In the genomic region with DNA sequence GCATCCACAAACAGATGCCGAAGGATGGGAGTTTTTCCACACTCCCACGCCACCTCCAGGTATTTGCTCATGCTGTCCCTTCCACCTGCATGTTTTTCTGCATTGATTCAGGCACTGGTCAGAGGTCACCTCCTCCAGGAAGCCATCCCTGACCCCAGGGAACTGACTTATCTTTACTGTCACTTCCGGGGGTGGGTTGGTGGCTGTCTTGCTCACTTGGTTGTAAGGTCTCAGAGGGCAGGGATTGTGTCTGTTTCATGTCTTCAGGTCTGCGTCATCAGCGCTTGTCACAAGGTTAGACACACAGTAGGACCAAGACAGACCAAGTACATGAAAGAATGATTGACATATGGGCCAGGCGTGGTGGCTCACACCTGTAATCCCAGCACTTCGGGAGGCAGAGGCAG, we compare ENCODE assay signal across 2 cellular contexts.
TF ChIP-seq lines count a peak whose summit lies in the region.

No MANE protein-coding gene starts in this region.

TF ChIP-seq in HCT116, 20 proteins besides CTCF, POLR2A, EP300 and RAD21:
- no peak for TF ChIP-seq YY1 (IDR thresholded peaks at IDR 0.05; ENCODE audit: extremely low read depth, insufficient replicate concordance, low read depth, low read length)
- no peak for TF ChIP-seq SRF (IDR thresholded peaks at IDR 0.05; ENCODE audit: low read depth)
- no peak for TF ChIP-seq ELF1 (IDR thresholded peaks at IDR 0.05; ENCODE audit: borderline replicate concordance, low read depth)

TF ChIP-seq in H1, 55 proteins besides CTCF, POLR2A, EP300 and RAD21:
- TF ChIP-seq KDM4A (IDR thresholded peaks at IDR 0.05; ENCODE audit: low read depth, low read length, severe bottlenecking) (no peak), SAP30 (IDR thresholded peaks at IDR 0.05; ENCODE audit: insufficient read depth, insufficient replicate concordance, low read length) (no peak), TAF1 (IDR thresholded peaks at IDR 0.05; ENCODE audit: low read depth, low read length) (no peak), CBX5 (IDR thresholded peaks at IDR 0.05; ENCODE audit: low read depth, low read length) (no peak), CBX8 (IDR thresholded peaks at IDR 0.05; ENCODE audit: borderline replicate concordance, low read depth, low read length) (no peak), GABPA (IDR thresholded peaks at IDR 0.05; ENCODE audit: borderline replicate concordance, insufficient read depth, low read length) (no peak), TBP (IDR thresholded peaks at IDR 0.05; ENCODE audit: low read depth, low read length) (no peak), SP4 (IDR thresholded peaks at IDR 0.05; ENCODE audit: low read length) (no peak), SRF (IDR thresholded peaks at IDR 0.05; ENCODE audit: low read depth, low read length) (no peak), TAF7 (optimal IDR thresholded peaks at IDR 0.05; ENCODE audit: borderline replicate concordance, low read depth, low read length) (no peak), ATF3 (IDR thresholded peaks at IDR 0.05; ENCODE audit: insufficient read depth, low read depth, low read length) (no peak), JUND (IDR thresholded peaks at IDR 0.05; ENCODE audit: low read length) (no peak), KDM5A (IDR thresholded peaks at IDR 0.05; ENCODE audit: low read length) (no peak), CTBP2 (IDR thresholded peaks at IDR 0.05; ENCODE audit: borderline replicate concordance, insufficient read depth, insufficient read length, low read length) (no peak)
TF ChIP-seq in H1: peak in this region for 0.
